8 cellular contexts compared by ENCODE assay signal in the genomic region with DNA sequence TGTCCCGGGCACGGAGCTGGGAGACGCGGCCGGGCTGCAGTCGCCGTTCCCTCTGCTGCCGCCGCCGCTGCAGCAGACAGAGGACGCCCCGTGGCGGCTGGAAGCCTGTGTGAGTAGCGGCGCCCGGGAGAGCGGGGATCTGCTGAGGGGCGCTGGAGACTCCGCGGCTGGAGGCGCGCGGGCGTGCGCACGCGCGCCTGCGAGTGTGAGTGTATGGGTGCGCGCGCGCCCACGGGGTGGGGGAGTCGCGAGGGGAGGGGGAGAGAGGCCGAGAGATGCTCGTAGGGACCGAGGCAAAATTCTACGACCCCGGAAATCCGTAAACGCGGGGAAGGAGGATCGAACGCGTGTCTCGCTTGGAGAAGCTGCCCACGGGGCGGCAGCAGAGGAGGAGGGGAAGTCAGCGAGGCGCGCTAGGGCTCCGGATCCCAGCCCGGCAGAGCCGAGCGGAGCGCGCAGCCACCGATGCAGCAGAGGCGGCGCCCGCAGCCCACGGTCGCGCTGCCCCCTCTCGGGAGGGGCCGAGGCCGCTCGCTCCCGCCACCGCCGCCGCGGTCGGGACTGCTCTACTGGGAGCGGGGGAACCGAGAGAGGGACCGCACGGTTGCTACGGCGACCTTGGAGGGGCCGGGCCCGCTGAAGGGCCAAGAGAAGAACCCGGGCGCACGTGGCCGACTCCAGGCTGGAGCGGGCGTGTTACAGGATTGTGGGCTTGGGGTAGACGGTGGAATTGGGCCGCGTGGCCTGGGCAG. TPM values are rescaled to one million over a fixed set of nuclear protein-coding genes. Genes with fewer than 3 reads are reported as not detected.
DNase-seq lines count a peak whose midpoint lies in the region; ATAC-seq, FAIRE-seq and TF ChIP-seq lines count a peak whose summit lies in the region.

A gene (minus strand): TSS at position 207 of the 752 bp plus-strand sequence.

- TF ChIP-seq CTCF in AG10803 (conservative IDR thresholded peaks at IDR 0.05; ENCODE audit: low read length) (no peak; the same call in 1 of the 2 replicates), esophagus muscularis mucosa (IDR thresholded peaks at IDR 0.05) (peak in 2 of 3 experiments; percentile 26 to 35), testis (IDR thresholded peaks at IDR 0.05) (no peak)

- peaks cover 13% of the 10 kb centered on the region for H3K4me1 Mint-ChIP-seq in activated CD4-positive, alpha-beta memory T cell treated with anti-CD3 and anti-CD28 coated beads, Interleukin-2, amount 10 ng/mL, durations not matched to agents 7 days and 5 days

- ATAC-seq in HG03159 (IDR thresholded peaks at IDR 0.05; ENCODE audit: unreplicated experiment), result no peak

- H3K27me3 Mint-ChIP-seq in activated CD4-positive, alpha-beta memory T cell treated with anti-CD3 and anti-CD28 coated beads, Interleukin-2, amount 10 ng/mL, durations not matched to agents 7 days and 5 days, result peaks cover 47% of the 10 kb centered on the region

- POLR2A ChIA-PET in activated CD4-positive, alpha-beta memory T cell treated with anti-CD3 and anti-CD28 coated beads, Interleukin-2, amount 10 ng/mL, durations not matched to agents 7 days and 5 days (lab: Charles Lee), result no interaction called here

- intact Hi-C loops in esophagus muscularis mucosa (cut with DNase I) (loop anchor here (5.0 to 10.0 kb wide), 3 partner anchors 125 to 522 kb away; no protein-coding TSS in a partner anchor), testis (cut with DNase I; ENCODE audit: low total_unique reads) (no loop called here)

- H3K4me3 Mint-ChIP-seq in activated CD4-positive, alpha-beta memory T cell treated with anti-CD3 and anti-CD28 coated beads, Interleukin-2, amount 10 ng/mL, durations not matched to agents 7 days and 5 days, result peak within 1 kb of the TSS; percentile 73

- CTCF ChIA-PET in activated CD4-positive, alpha-beta memory T cell treated with anti-CD3 and anti-CD28 coated beads, Interleukin-2, amount 10 ng/mL, durations not matched to agents 7 days and 5 days (lab: Charles Lee), result interaction anchor here (1.5 kb wide), 1 partner anchor 18 kb away, joined by 4 read pairs; no protein-coding TSS in a partner anchor

- H3K9me3 ChIP-seq in esophagus muscularis mucosa, result no peaks in the 10 kb centered on the region
- no peaks in the 10 kb centered on the region for H3K9me3 ChIP-seq in testis

- H3K4me3 ChIP-seq in AG10803 (ENCODE audit: low read length) (peak within 1 kb of the TSS; percentile 70), esophagus muscularis mucosa (peak within 1 kb of the TSS; percentile 68 to 89 (median 76)), testis (peak within 1 kb of the TSS; percentile 57 to 70)

- H3K9me3 Mint-ChIP-seq in activated CD4-positive, alpha-beta memory T cell treated with anti-CD3 and anti-CD28 coated beads, Interleukin-2, amount 10 ng/mL, durations not matched to agents 7 days and 5 days, result no peaks in the 10 kb centered on the region

- no peak within 1 kb of the TSS for H3K27ac Mint-ChIP-seq in activated CD4-positive, alpha-beta memory T cell treated with anti-CD3 and anti-CD28 coated beads, Interleukin-2, amount 10 ng/mL, durations not matched to agents 7 days and 5 days

- H3K36me3 Mint-ChIP-seq in activated CD4-positive, alpha-beta memory T cell treated with anti-CD3 and anti-CD28 coated beads, Interleukin-2, amount 10 ng/mL, durations not matched to agents 7 days and 5 days (ENCODE audit: low read depth), result no peaks in the 10 kb centered on the region

- TF ChIP-seq EP300 in esophagus muscularis mucosa (IDR thresholded peaks at IDR 0.05), result no peak

- under 1% methylated on average over 23 of the region's 93 CpGs for WGBS in esophagus muscularis mucosa
- 0 to 1% methylated on average over 63 to 75 of the region's 93 CpGs for WGBS in testis, 2 donors

- H3K27ac ChIP-seq in esophagus muscularis mucosa (replicated peaks in 1 of 4) (peak within 1 kb of the TSS; percentile 86 to 96 (median 91)), testis (peak within 1 kb of the TSS; percentile 36 to 69)

- H3K27me3 ChIP-seq in esophagus muscularis mucosa (peaks cover 0 to 4% (median 0%) of the 10 kb centered on the region in 4 donors), testis (no peaks in the 10 kb centered on the region)

- TF ChIP-seq POLR2A in GM12891 (IDR thresholded peaks at IDR 0.05; ENCODE audit: low read depth, low read length), result no peak
- TF ChIP-seq POLR2A in esophagus muscularis mucosa (IDR thresholded peaks at IDR 0.05; ENCODE audit: low read depth), result no peak
- no peak for TF ChIP-seq POLR2A in testis (IDR thresholded peaks at IDR 0.05)

- FAIRE-seq in GM12891 (lab: Jason Lieb, UNC), result peak; percentile 85

- peaks cover 28 to 60% (median 56%) of the 10 kb centered on the region in 4 donors for H3K4me1 ChIP-seq in esophagus muscularis mucosa
- no peaks in the 10 kb centered on the region for H3K4me1 ChIP-seq in testis

- no peaks in the 10 kb centered on the region for H3K36me3 ChIP-seq in esophagus muscularis mucosa
- H3K36me3 ChIP-seq in testis (ENCODE audit: low read depth, missing control alignments), result no peaks in the 10 kb centered on the region

- DNase-seq in AG10803 (ENCODE audit: low read depth) (peak; percentile 71), GM12891 (ENCODE audit: insufficient read length, low spot score) (peak; percentile 53), NCI-H146 (lab: John Stamatoyannopoulos, UW) (peak; percentile 88), esophagus muscularis mucosa (ENCODE audit: extremely low spot score) (peak; percentile 92), middle frontal gyrus (ENCODE audit: extremely low spot score, low spot score) (peak; percentile 79), testis (peak; percentile 84)
- peak; percentile 32 for DNase-seq in activated CD4-positive, alpha-beta memory T cell treated with anti-CD3 and anti-CD28 coated beads, Interleukin-2, amount 10 ng/mL, durations not matched to agents 7 days and 5 days

TF ChIP-seq in GM12891, 5 proteins besides CTCF, POLR2A, EP300 and RAD21:
- no peak for TF ChIP-seq POU2F2 (IDR thresholded peaks at IDR 0.05; ENCODE audit: low read depth, low read length)
- no peak for TF ChIP-seq POLR2AphosphoS5 (IDR thresholded peaks at IDR 0.05; ENCODE audit: low read depth, low read length)
TF ChIP-seq in GM12891: peak in this region for 0.

RNA-seq across cellular contexts. Expression of the gene that starts here (rescaled TPM):
- polyA plus RNA-seq in GM12891 (2012; ENCODE audit: low read depth, missing spikeins), result 1.2 TPM
- under 1 TPM; 0.25 to 0.38 TPM for total RNA-seq in activated CD4-positive, alpha-beta memory T cell treated with anti-CD3 and anti-CD28 coated beads, Interleukin-2, amount 10 ng/mL, durations not matched to agents 7 days and 5 days
- 10 to 100 TPM in 3 of 4 donors, 1 to 10 TPM in 1; 9.3 to 14.1 (median 12.4) TPM for total RNA-seq in esophagus muscularis mucosa
- 10 to 100 TPM; 11.0 to 11.5 TPM for total RNA-seq in testis
- 14.2 TPM for polyA plus RNA-seq in testis (ENCODE audit: insufficient read depth, low read depth, low replicate concordance)

Comparison
In these comparisons a context has a peak if more than half of its experiments do, and no peak if none do; other contexts are left out.
1. RNA of the gene that starts here (total RNA-seq): 9.3 to 14.1 TPM in esophagus muscularis mucosa and 11.0 to 11.5 TPM in testis; 0.25 to 0.38 TPM in activated CD4-positive, alpha-beta memory T cell treated with anti-CD3 and anti-CD28 coated beads, Interleukin-2, amount 10 ng/mL, durations not matched to agents 7 days and 5 days; every median in the first group is over 4 times any median in the second.
2. Peak in DNase-seq in activated CD4-positive, alpha-beta memory T cell treated with anti-CD3 and anti-CD28 coated beads, Interleukin-2, amount 10 ng/mL, durations not matched to agents 7 days and 5 days; RNA of the gene not detected or under 1 TPM.
3. DNase-seq: peak in every context shown above with its lines; median percentile 92 in esophagus muscularis mucosa; 88 in NCI-H146; 84 in testis; 79 in middle frontal gyrus; 71 in AG10803; 53 in GM12891; 32 in activated CD4-positive, alpha-beta memory T cell treated with anti-CD3 and anti-CD28 coated beads, Interleukin-2, amount 10 ng/mL, durations not matched to agents 7 days and 5 days.
4. CTCF ChIP-seq: peak in esophagus muscularis mucosa (2 of 3); none in AG10803 (single experiment) and testis (0 of 3).
5. Peak in every context shown above with its lines, with median percentiles within 50 percentile points of each other: H3K4me3 ChIP-seq.